8 cellular contexts compared by ENCODE assay signal in genomic region chr20:1467355-1468116, GRCh38. TPM values are rescaled to one million over a fixed set of nuclear protein-coding genes. Genes with fewer than 3 reads are reported as not detected.
DNase-seq lines count a peak whose midpoint lies in the region; ATAC-seq and TF ChIP-seq lines count a peak whose summit lies in the region.

No MANE protein-coding gene starts in this region.

- H3K9ac ChIP-seq in HUES64 (ENCODE audit: low read depth, low read length) = no peak overlapping the region

- H3K27me3 ChIP-seq in HUES64 (ENCODE audit: insufficient read depth, low read length) (no peaks in the 10 kb centered on the region), prostate gland (replicated peaks; ENCODE audit: insufficient read depth) (no peaks in the 10 kb centered on the region)

- ATAC-seq in stimulated activated naive CD8-positive, alpha-beta T cell treated with anti-CD3 and anti-CD28 coated beads, Interleukin-15, Interleukin-2, amounts not matched to agents 100 U/mL and 50 U/mL, for 24 hours = no peak

- no peak overlapping the region for H3K27ac ChIP-seq in HUES64 (ENCODE audit: low read depth, low read length)
- H3K27ac ChIP-seq in prostate gland = no peak overlapping the region

- intact Hi-C loops in prostate gland (cut with DNase I) = loop anchor here (5.0 kb wide), 2 partner anchors 75 to 350 kb away; partner anchors contain the start of genes FKBP1A and PSMF1

- TF ChIP-seq CTCF in chondrocyte (IDR thresholded peaks at IDR 0.05) (no peak), prostate gland (IDR thresholded peaks at IDR 0.05) (no peak)

- TF ChIP-seq POLR2A in prostate gland (IDR thresholded peaks at IDR 0.05) = no peak

- H3K27ac Mint-ChIP-seq in immature natural killer cell (peak overlapping the region; percentile 52 to 92 (median 74)), chondrocyte (ENCODE audit: unreplicated experiment) (no peak overlapping the region)

- H3K36me3 ChIP-seq in HUES64 (ENCODE audit: insufficient read depth, low read length) (peaks cover 27% of the 10 kb centered on the region), prostate gland (no peaks in the 10 kb centered on the region)

- no peaks in the 10 kb centered on the region for H3K36me3 Mint-ChIP-seq in immature natural killer cell
- no peaks in the 10 kb centered on the region for H3K36me3 Mint-ChIP-seq in chondrocyte (ENCODE audit: low read depth)

- 77% methylated on average over 22 of the region's 22 CpGs for WGBS in HUES64
- WGBS in prostate gland = 55% methylated on average over 22 of the region's 22 CpGs

- H3K9me3 Mint-ChIP-seq in immature natural killer cell = no peaks in the 10 kb centered on the region
- H3K9me3 Mint-ChIP-seq in chondrocyte (ENCODE audit: low read depth) = no peaks in the 10 kb centered on the region

- H3K4me1 Mint-ChIP-seq in immature natural killer cell (peaks cover 34 to 48% of the 10 kb centered on the region in 2 donors), chondrocyte (ENCODE audit: low read depth) (peaks cover 53% of the 10 kb centered on the region)

- peaks cover 0 to 7% (median 1%) of the 10 kb centered on the region in 3 donors for H3K27me3 Mint-ChIP-seq in immature natural killer cell (ENCODE audit: low read depth in 3 of 3)
- H3K27me3 Mint-ChIP-seq in chondrocyte (ENCODE audit: low read depth) = no peaks in the 10 kb centered on the region

- peak; percentile 45 for DNase-seq in Ammon's horn (ENCODE audit: low spot score)
- DNase-seq in activated CD8-positive, alpha-beta memory T cell treated with anti-CD3 and anti-CD28 coated beads, Interleukin-2, amount 50 U/mL, for 4 hours = peak; percentile 20
- DNase-seq in immature natural killer cell = peak in 2 of 3 donors; percentile 8 to 13
- peak; percentile 11 for DNase-seq in stimulated activated naive CD8-positive, alpha-beta T cell treated with anti-CD3 and anti-CD28 coated beads, Interleukin-15, Interleukin-2, amounts not matched to agents 100 U/mL and 50 U/mL, for 24 hours
- no peak for DNase-seq in chondrocyte (ENCODE audit: low spot score)
- DNase-seq in prostate gland (ENCODE audit: low spot score) = no peak
- DNase-seq in kidney glomerular epithelial cell (lab: John Stamatoyannopoulos, UW) = no peak

- peak overlapping the region; percentile 52 to 92 (median 90) for H3K4me3 Mint-ChIP-seq in immature natural killer cell
- no peak overlapping the region for H3K4me3 Mint-ChIP-seq in chondrocyte (ENCODE audit: unreplicated experiment)

- H3K4me3 ChIP-seq in HUES64 (ENCODE audit: low read length) (peak overlapping the region; percentile 37), prostate gland (no peak overlapping the region)

- H3K4me1 ChIP-seq in HUES64 (ENCODE audit: insufficient read depth, low read length) (peaks cover 7% of the 10 kb centered on the region), prostate gland (replicated peaks) (peaks cover 18% of the 10 kb centered on the region)

- H3K9me3 ChIP-seq in HUES64 (ENCODE audit: insufficient read depth, low read depth, low read length) (no peaks in the 10 kb centered on the region), prostate gland (no peaks in the 10 kb centered on the region)

RNA-seq across cellular contexts. Expression of gene NSFL1C, which starts 0.9 kb away (rescaled TPM):
- polyA plus RNA-seq in HUES64 (2013, experiment 1 of 2) = 50.5 TPM
- 50.4 TPM for polyA plus RNA-seq in HUES64 (2013, experiment 2 of 2)
- polyA plus RNA-seq in immature natural killer cell = 10 to 100 TPM; 75.1 to 97.5 (median 78.2) TPM
- total RNA-seq in chondrocyte = 70.9 to 83.5 TPM (median 75.3 TPM) in 3 replicates
- 10 to 100 TPM; 43.0 to 54.5 TPM for total RNA-seq in prostate gland

RNA-seq across cellular contexts. Expression of gene SIRPB2, which starts 23.7 kb away (rescaled TPM):
- polyA plus RNA-seq in HUES64 (2013, experiment 1 of 2) = not detected
- not detected for polyA plus RNA-seq in HUES64 (2013, experiment 2 of 2)
- polyA plus RNA-seq in immature natural killer cell = under 1 TPM; 0.60 to 0.95 (median 0.63) TPM
- total RNA-seq in chondrocyte = not detected in 3 replicates
- total RNA-seq in prostate gland = 1 to 10 TPM in 1 of 2 donors, under 1 TPM in 1; 0.36 to 3.2 TPM

Comparison
In these comparisons a context has a peak if more than half of its experiments do, and no peak if none do; other contexts are left out.
1. DNase-seq: peak in Ammon's horn (single experiment), activated CD8-positive, alpha-beta memory T cell treated with anti-CD3 and anti-CD28 coated beads, Interleukin-2, amount 50 U/mL, for 4 hours (single experiment), immature natural killer cell (2 of 3) and stimulated activated naive CD8-positive, alpha-beta T cell treated with anti-CD3 and anti-CD28 coated beads, Interleukin-15, Interleukin-2, amounts not matched to agents 100 U/mL and 50 U/mL, for 24 hours (single experiment); none in chondrocyte (single experiment), prostate gland (single experiment) and kidney glomerular epithelial cell (single experiment).